Comparison of ENCODE assay signal across 10 cellular contexts in genomic region chr18:22165049-22165602, GRCh38. TPM values are rescaled to one million over a fixed set of nuclear protein-coding genes. Genes with fewer than 3 reads are reported as not detected.
DNase-seq lines count a peak whose midpoint lies in the region; ATAC-seq and TF ChIP-seq lines count a peak whose summit lies in the region.
"Had no signal": no experiment of that assay in that cellular context is flagged by ENCODE, and none has a peak within 500 bp of the region (broad histone marks: within the 10 kb centered on the region; RNA-seq: fewer than 3 reads in every experiment).

No MANE protein-coding gene starts in this region.

- peak overlapping the region; percentile 51 for H3K27ac ChIP-seq in muscle layer of duodenum (ENCODE audit: low read length)
- H3K27ac ChIP-seq in transverse colon, result peak overlapping the region in 3 of 4 donors; percentile 93 to 96 (median 94)

- intact Hi-C loops in transverse colon (cut with DNase I; ENCODE audit: low total_unique reads), result loop anchor here (10.0 kb wide), 1 partner anchor 530 kb away; no protein-coding TSS in a partner anchor

- H3K9ac ChIP-seq in endocrine pancreas (ENCODE audit: control insufficient read depth, insufficient read depth, low read length), result peak overlapping the region; percentile 61

- TF ChIP-seq CTCF in transverse colon (IDR thresholded peaks at IDR 0.05), result no peak
- no peak for TF ChIP-seq CTCF in omental fat pad (IDR thresholded peaks at IDR 0.05)

- H3K4me3 ChIP-seq in endocrine pancreas (ENCODE audit: control insufficient read depth, insufficient read depth, low read length) (no peak overlapping the region), muscle layer of duodenum (ENCODE audit: low read depth in 1 of 2, low read length in 2 of 2) (peak overlapping the region in 1 of 2 donors; percentile 13), transverse colon (peak overlapping the region; percentile 2 to 86 (median 80))

- no peak for TF ChIP-seq POLR2A in transverse colon (IDR thresholded peaks at IDR 0.05)

- no peaks in the 10 kb centered on the region for H3K36me3 Mint-ChIP-seq in activated T-cell treated with anti-CD3 and anti-CD28 coated beads, Interleukin-2, amount 50 U/mL, for 24 hours (ENCODE audit: low read depth)

- H3K27ac Mint-ChIP-seq in activated T-cell treated with anti-CD3 and anti-CD28 coated beads, Interleukin-2, amount 50 U/mL, for 24 hours, result no peak overlapping the region

- no peaks in the 10 kb centered on the region for H3K27me3 ChIP-seq in endocrine pancreas (ENCODE audit: control insufficient read depth, insufficient read depth, low read length)
- peaks cover 59% of the 10 kb centered on the region for H3K27me3 ChIP-seq in muscle layer of duodenum (ENCODE audit: low read depth, low read length)
- H3K27me3 ChIP-seq in transverse colon, result peaks cover 88% of the 10 kb centered on the region

- no peaks in the 10 kb centered on the region for H3K4me1 ChIP-seq in endocrine pancreas (ENCODE audit: control insufficient read depth, insufficient read depth, low read length)
- H3K4me1 ChIP-seq in muscle layer of duodenum (ENCODE audit: control insufficient read depth in 1 of 2, insufficient read depth in 2 of 2, low read length in 2 of 2), result peaks cover 0 to 47% of the 10 kb centered on the region in 2 donors
- peaks cover 0 to 24% (median 12%) of the 10 kb centered on the region in 4 donors for H3K4me1 ChIP-seq in transverse colon

- no peaks in the 10 kb centered on the region for H3K36me3 ChIP-seq in endocrine pancreas (ENCODE audit: control insufficient read depth, insufficient read depth, low read length)
- H3K36me3 ChIP-seq in muscle layer of duodenum (ENCODE audit: control insufficient read depth in 1 of 2, insufficient read depth in 2 of 2, low read length in 2 of 2), result no peaks in the 10 kb centered on the region
- H3K36me3 ChIP-seq in transverse colon, result no peaks in the 10 kb centered on the region

- DNase-seq in activated T-cell treated with anti-CD3 and anti-CD28 coated beads, Interleukin-2, amount 50 U/mL, for 24 hours, result no peak
- no peak for DNase-seq in activated T-cell treated with anti-CD3 and anti-CD28 coated beads, Interleukin-2, amount 50 U/mL, for 1 hour
- DNase-seq in transverse colon, result no peak
- no peak for DNase-seq in glomerular visceral epithelial cell (ENCODE audit: extremely low spot score)
- DNase-seq in omental fat pad (ENCODE audit: low spot score), result no peak
- no peak for DNase-seq in DMS53 treated with DMSO at 0.1 percent for 48 hours (lab: John Stamatoyannopoulos, UW; ENCODE audit: unreplicated experiment)
- DNase-seq: NCI-H748 treated with DMSO at 0.1 percent for 48 hours had no signal

- ATAC-seq in omental fat pad (ENCODE audit: low FRiP score), result no peak
- ATAC-seq: HCT116 had no signal

- no peak for TF ChIP-seq EP300 in transverse colon (IDR thresholded peaks at IDR 0.05; ENCODE audit: low read depth)

- no peaks in the 10 kb centered on the region for H3K9me3 Mint-ChIP-seq in activated T-cell treated with anti-CD3 and anti-CD28 coated beads, Interleukin-2, amount 50 U/mL, for 24 hours

- peaks cover 80% of the 10 kb centered on the region for H3K27me3 Mint-ChIP-seq in activated T-cell treated with anti-CD3 and anti-CD28 coated beads, Interleukin-2, amount 50 U/mL, for 24 hours

- peaks cover 23% of the 10 kb centered on the region for H3K4me1 Mint-ChIP-seq in activated T-cell treated with anti-CD3 and anti-CD28 coated beads, Interleukin-2, amount 50 U/mL, for 24 hours (ENCODE audit: low read depth)

- H3K9me3 ChIP-seq in endocrine pancreas (ENCODE audit: control insufficient read depth, low read length) (no peaks in the 10 kb centered on the region), muscle layer of duodenum (ENCODE audit: control insufficient read depth in 1 of 2, low read length in 2 of 2) (no peaks in the 10 kb centered on the region), transverse colon (no peaks in the 10 kb centered on the region)

- in situ Hi-C loops in transverse colon (cut with MboI; ENCODE audit: low pct_ligation_motif_present in 1 of 4, low pct_unique_long_range_greater_than_20kb in 1 of 4, low sequenced_read_pairs in 3 of 4), result loop anchor here in 3 of 4 donors (25.0 kb wide), 3 partner anchors 253 to 522 kb away; no protein-coding TSS in a partner anchor

- WGBS in transverse colon (ENCODE audit: low coverage in 1 of 2), 2 donors, result 7 to 16% methylated on average over 14 to 50 of the region's 50 CpGs

- H3K4me3 Mint-ChIP-seq in activated T-cell treated with anti-CD3 and anti-CD28 coated beads, Interleukin-2, amount 50 U/mL, for 24 hours, result peak overlapping the region; percentile 33

RNA-seq across cellular contexts. Expression of gene GATA6, which starts 4.3 kb away (rescaled TPM):
- total RNA-seq in transverse colon (100 to 1,000 TPM in 1 of 4 donors, 10 to 100 TPM in 3; 49.7 to 223 (median 65.7) TPM), omental fat pad (10 to 100 TPM; 12.1 to 48.9 (median 25.2) TPM)
